ENCODE assay signal across 8 cellular contexts in genomic region chr16:67249178-67249759, GRCh38. TPM values are rescaled to one million over a fixed set of nuclear protein-coding genes. Genes with fewer than 3 reads are reported as not detected.
DNase-seq lines count a peak whose midpoint lies in the region; ATAC-seq, FAIRE-seq and TF ChIP-seq lines count a peak whose summit lies in the region.

No MANE protein-coding gene starts in this region.

- no peaks in the 10 kb centered on the region for H3K9me3 Mint-ChIP-seq in Calu3 (ENCODE audit: low read depth, unreplicated experiment)
- H3K9me3 Mint-ChIP-seq in endothelial cell (ENCODE audit: unreplicated experiment) = no peaks in the 10 kb centered on the region

- H3K27me3 Mint-ChIP-seq in Calu3 (ENCODE audit: unreplicated experiment) (peaks cover 38% of the 10 kb centered on the region), endothelial cell (ENCODE audit: unreplicated experiment) (peaks cover 14% of the 10 kb centered on the region)

- H3K9me3 ChIP-seq in OCI-LY3 (ENCODE audit: insufficient read depth, low read length) (no peaks in the 10 kb centered on the region), pancreas (no peaks in the 10 kb centered on the region)

- H2AFZ ChIP-seq in OCI-LY3 (ENCODE audit: low read depth, low read length) = peak overlapping the region; percentile 56

- H3K27ac Mint-ChIP-seq in Calu3 (ENCODE audit: unreplicated experiment) (no peak overlapping the region), endothelial cell (ENCODE audit: unreplicated experiment) (no peak overlapping the region)

- CTCF ChIA-PET in Calu3 (lab: Charles Lee) = interaction anchor here (1.0 to 3.3 kb wide), 3 partner anchors 11 to 36 kb away, joined by 3 to 21 read pairs (median 3); no protein-coding TSS in a partner anchor

- H3K4me3 Mint-ChIP-seq in Calu3 (ENCODE audit: low read depth, unreplicated experiment) (peak overlapping the region; percentile 94), endothelial cell (ENCODE audit: unreplicated experiment) (peak overlapping the region; percentile 92)

- no TSS peak for BruUV-seq in Calu3 (replicated peaks; lab: Mats Ljungman, UMichigan)

- intact Hi-C loops in Calu3 (cut with micrococcal nuclease; ENCODE audit: unreplicated experiment) = no loop called here
- intact Hi-C loops in pancreas (cut with DNase I) = no loop called here

- no peaks in the 10 kb centered on the region for H4K20me1 ChIP-seq in OCI-LY3 (ENCODE audit: insufficient read depth, low read length)

- H3K36me3 ChIP-seq in OCI-LY3 (replicated peaks; ENCODE audit: low read depth, low read length) (no peaks in the 10 kb centered on the region), pancreas (no peaks in the 10 kb centered on the region)

- H3K4me3 ChIP-seq in OCI-LY3 (ENCODE audit: low read length) (peak overlapping the region; percentile 95), pancreas (peak overlapping the region in 3 of 4 donors; percentile 24 to 97 (median 37))

- H3K36me3 Mint-ChIP-seq in Calu3 (ENCODE audit: insufficient read depth, unreplicated experiment) (peaks cover 49% of the 10 kb centered on the region), endothelial cell (ENCODE audit: low read depth, unreplicated experiment) (peaks cover 4% of the 10 kb centered on the region)

- H3K27me3 ChIP-seq in OCI-LY3 (ENCODE audit: low read depth, low read length) = no peaks in the 10 kb centered on the region
- H3K27me3 ChIP-seq in pancreas = no peaks in the 10 kb centered on the region

- H3K4me2 ChIP-seq in OCI-LY3 (ENCODE audit: low read length) = peak overlapping the region; percentile 97

- peak overlapping the region; percentile 90 for H3K9ac ChIP-seq in OCI-LY3 (ENCODE audit: low read length)

- TF ChIP-seq CTCF in Calu3 (IDR thresholded peaks at IDR 0.05; ENCODE audit: unreplicated experiment) (no peak), OCI-LY3 (IDR thresholded peaks at IDR 0.05; ENCODE audit: low read depth, low read length) (no peak), endothelial cell (IDR thresholded peaks at IDR 0.05; ENCODE audit: unreplicated experiment) (no peak), pancreas (IDR thresholded peaks at IDR 0.05) (no peak)

- ATAC-seq in pancreas = no peak
- ATAC-seq in HG03442 (IDR thresholded peaks at IDR 0.05; ENCODE audit: unreplicated experiment) = no peak

- no peak for FAIRE-seq in pancreas (lab: Jason Lieb, UNC)

- peaks cover 7% of the 10 kb centered on the region for H3K79me2 ChIP-seq in OCI-LY3 (ENCODE audit: low read length)

- H3K27ac ChIP-seq in OCI-LY3 (ENCODE audit: low read length) (no peak overlapping the region), pancreas (no peak overlapping the region)

- H3K4me1 Mint-ChIP-seq in Calu3 (ENCODE audit: low read depth, unreplicated experiment) = peaks cover 39% of the 10 kb centered on the region
- H3K4me1 Mint-ChIP-seq in endothelial cell (ENCODE audit: unreplicated experiment) = peaks cover 46% of the 10 kb centered on the region

- H3K4me1 ChIP-seq in OCI-LY3 (ENCODE audit: low read length) = peaks cover 31% of the 10 kb centered on the region
- H3K4me1 ChIP-seq in pancreas = peaks cover 0 to 15% (median 8%) of the 10 kb centered on the region in 3 donors

- 15 to 17% methylated on average over 18 of the region's 18 CpGs for WGBS in pancreas, 2 donors

- DNase-seq in Calu3 (peak; percentile 40), endothelial cell (ENCODE audit: low spot score) (no peak), pancreas (peak in 2 of 6 donors; percentile 19 to 38), NOMO-1 (lab: John Stamatoyannopoulos, UW; ENCODE audit: unreplicated experiment in 2 of 2) (no peak), NCI-H1417 treated with DMSO at 0.1 percent for 48 hours (lab: John Stamatoyannopoulos, UW) (no peak)
- no peak for DNase-seq in effector CD8-positive, alpha-beta T cell (lab: John Stamatoyannopoulos, UW)

RNA-seq across cellular contexts. Expression of gene SLC9A5, which starts 0.5 kb away (rescaled TPM):
- total RNA-seq in Calu3 (2022) (2.4 and 4.4 TPM in 2 replicates), endothelial cell (ENCODE audit: unreplicated experiment) (17.2 TPM), pancreas (under 1 TPM; 0.22 to 0.69 (median 0.48) TPM)
- 1 to 10 TPM; 1.3 to 1.5 TPM for polyA plus RNA-seq in pancreas

RNA-seq across cellular contexts. Expression of gene FHOD1, which starts 2.0 kb away (rescaled TPM):
- total RNA-seq in Calu3 (2022) (37.2 and 37.9 TPM in 2 replicates), endothelial cell (ENCODE audit: unreplicated experiment) (248 TPM), pancreas (10 to 100 TPM in 2 of 6 donors, 1 to 10 TPM in 4; 7.8 to 20.8 (median 8.8) TPM)
- polyA plus RNA-seq in pancreas = 10 to 100 TPM; 34.0 to 41.2 TPM

RNA-seq across cellular contexts. Expression of gene TMEM208, which starts 22.3 kb away (rescaled TPM):
- total RNA-seq in Calu3 (2022) (53.5 and 69.2 TPM in 2 replicates), endothelial cell (ENCODE audit: unreplicated experiment) (33.6 TPM), pancreas (10 to 100 TPM; 19.2 to 31.2 (median 26.0) TPM)
- 10 to 100 TPM; 83.4 to 96.6 TPM for polyA plus RNA-seq in pancreas

RNA-seq across cellular contexts. Expression of gene PLEKHG4, which starts 30.1 kb away (rescaled TPM):
- 5.5 and 9.2 TPM in 2 replicates for total RNA-seq in Calu3 (2022)
- 9.5 TPM for total RNA-seq in endothelial cell (ENCODE audit: unreplicated experiment)
- total RNA-seq in pancreas = 1 to 10 TPM; 3.5 to 8.1 (median 5.2) TPM
- polyA plus RNA-seq in pancreas = 10 to 100 TPM; 17.2 to 28.5 TPM

RNA-seq across cellular contexts. Expression of gene ELMO3, which starts 50.3 kb away (rescaled TPM):
- total RNA-seq in Calu3 (2022) (31.9 and 43.2 TPM in 2 replicates), endothelial cell (ENCODE audit: unreplicated experiment) (25.3 TPM), pancreas (10 to 100 TPM; 14.6 to 23.7 (median 23.0) TPM)
- 10 to 100 TPM; 41.0 to 52.4 TPM for polyA plus RNA-seq in pancreas
